ENCODE assay signal across 2 cellular contexts in the genomic region with DNA sequence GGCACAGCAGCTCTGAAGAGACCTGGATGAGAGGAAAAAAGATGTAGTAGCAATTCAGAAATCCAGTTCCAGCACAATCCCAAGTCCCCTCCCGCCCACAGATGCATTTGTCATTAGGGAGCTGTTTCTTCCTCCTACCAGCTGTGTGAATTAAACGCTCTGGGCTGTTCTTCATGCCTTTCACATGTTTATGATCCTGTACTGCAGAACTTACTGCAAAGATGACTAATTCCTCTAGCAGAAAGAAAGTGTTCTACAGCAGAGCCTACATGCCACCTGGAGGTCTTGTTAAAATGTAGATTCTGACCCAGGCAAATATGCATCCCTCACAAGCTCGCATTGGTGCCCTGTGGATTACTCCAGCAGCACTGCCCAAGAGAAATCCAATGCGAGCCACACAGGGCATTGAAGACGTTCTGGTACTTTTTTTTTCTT.
A peak's percentile ranks its signal among the peaks of the same experiment; 100 is the strongest.
TF ChIP-seq lines count a peak whose summit lies in the region.

No MANE protein-coding gene starts in this region.

TF ChIP-seq in HEK293, 187 proteins besides CTCF, POLR2A, EP300 and RAD21:
- TF ChIP-seq FEZF1 (tag by site-specific recombination; IDR thresholded peaks at IDR 0.05) (no peak), ZFHX2 (tag by site-specific recombination; conservative IDR thresholded peaks at IDR 0.05) (peak; percentile 52)

TF ChIP-seq in GM12878, 131 proteins besides CTCF, POLR2A, EP300 and RAD21:
- TF ChIP-seq, protein P1, sequence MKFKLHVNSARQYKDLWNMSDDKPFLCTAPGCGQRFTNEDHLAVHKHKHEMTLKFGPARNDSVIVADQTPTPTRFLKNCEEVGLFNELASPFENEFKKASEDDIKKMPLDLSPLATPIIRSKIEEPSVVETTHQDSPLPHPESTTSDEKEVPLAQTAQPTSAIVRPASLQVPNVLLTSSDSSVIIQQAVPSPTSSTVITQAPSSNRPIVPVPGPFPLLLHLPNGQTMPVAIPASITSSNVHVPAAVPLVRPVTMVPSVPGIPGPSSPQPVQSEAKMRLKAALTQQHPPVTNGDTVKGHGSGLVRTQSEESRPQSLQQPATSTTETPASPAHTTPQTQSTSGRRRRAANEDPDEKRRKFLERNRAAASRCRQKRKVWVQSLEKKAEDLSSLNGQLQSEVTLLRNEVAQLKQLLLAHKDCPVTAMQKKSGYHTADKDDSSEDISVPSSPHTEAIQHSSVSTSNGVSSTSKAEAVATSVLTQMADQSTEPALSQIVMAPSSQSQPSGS (IDR thresholded peaks at IDR 0.05; ENCODE audit: low read length), result no peak
- TF ChIP-seq POLR2AphosphoS2 (IDR thresholded peaks at IDR 0.05; ENCODE audit: low read depth, low read length) (0 out of 2 replicates have a peak, but pooled peaks have one; percentile 40), RELA (IDR thresholded peaks at IDR 0.05; ENCODE audit: borderline replicate concordance, partially characterized antibody) (peak; percentile 18), MEF2B (IDR thresholded peaks at IDR 0.05; ENCODE audit: partially characterized antibody, poor library complexity, severe bottlenecking) (no peak), ZBED1 (IDR thresholded peaks at IDR 0.05; ENCODE audit: borderline replicate concordance) (no peak), POLR2AphosphoS5 (IDR thresholded peaks at IDR 0.05; ENCODE audit: low read length) (peak; percentile 58)
